Comparison of ENCODE assay signal across 9 cellular contexts in the genomic region with DNA sequence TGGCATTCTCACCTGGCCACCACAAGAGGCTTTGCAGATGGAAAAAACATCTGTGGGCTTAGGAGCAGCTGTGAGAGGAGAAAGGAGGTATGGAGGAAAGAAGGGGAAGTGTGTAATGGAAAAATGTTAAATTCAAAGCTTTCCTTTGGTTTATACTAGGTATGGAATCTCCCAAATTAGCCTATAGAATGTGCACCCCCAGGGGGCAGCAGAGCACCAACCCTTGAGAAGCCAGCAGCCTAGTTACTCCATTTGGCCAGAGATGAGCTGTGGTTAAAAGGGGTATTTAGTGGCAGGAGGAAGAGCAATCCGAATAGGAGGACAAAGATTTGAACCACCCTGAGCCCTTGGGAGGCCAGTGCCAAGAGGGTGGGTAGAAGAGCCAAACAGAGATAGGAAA.
DNase-seq lines count a peak whose midpoint lies in the region; ATAC-seq and TF ChIP-seq lines count a peak whose summit lies in the region.
"Had no signal": no experiment of that assay in that cellular context is flagged by ENCODE, and none has a peak within 500 bp of the region (broad histone marks: within the 10 kb centered on the region; RNA-seq: fewer than 3 reads in every experiment).

No MANE protein-coding gene starts in this region.

- no peaks in the 10 kb centered on the region for H3K23me2 ChIP-seq in H9 (ENCODE audit: insufficient read length, low read depth, low read length, poor library complexity, severe bottlenecking)

- CTCF ChIA-PET in Calu3 (lab: Charles Lee) = interaction anchor here (0.7 kb wide), 1 partner anchor 28 kb away, joined by 5 read pairs; no protein-coding TSS in a partner anchor
- CTCF ChIA-PET in OCI-LY7 (lab: Charles Lee; ENCODE audit: unreplicated experiment) = interaction anchor here (0.6 kb wide), 1 partner anchor 212 kb away, joined by 3 read pairs; no protein-coding TSS in a partner anchor

- intact Hi-C loops in Calu3 (cut with micrococcal nuclease; ENCODE audit: unreplicated experiment) (no loop called here), OCI-LY7 (cut with micrococcal nuclease; ENCODE audit: unreplicated experiment) (no loop called here), right lobe of liver (cut with DNase I) (no loop called here)

- TF ChIP-seq CTCF in Calu3 (IDR thresholded peaks at IDR 0.05; ENCODE audit: unreplicated experiment) (peak; percentile 24), H9 (conservative IDR thresholded peaks at IDR 0.05) (peak; percentile 87), OCI-LY7 (conservative IDR thresholded peaks at IDR 0.05; ENCODE audit: low read length) (peak; percentile 80), cardiac fibroblast (IDR thresholded peaks at IDR 0.05; ENCODE audit: low read depth, low read length) (peak; percentile 76), right lobe of liver (IDR thresholded peaks at IDR 0.05) (peak; percentile 22 to 51 (median 40))

- no peak overlapping the region for H3K4ac ChIP-seq in H9 (ENCODE audit: low read depth, low read length)

- H3K14ac ChIP-seq in H9 (ENCODE audit: insufficient read depth, low read length) = no peak overlapping the region

- H3K23ac ChIP-seq in H9 (ENCODE audit: insufficient read length, low read depth, low read length) = no peak overlapping the region

- H3T11ph ChIP-seq in H9 (ENCODE audit: low read length) = no peak overlapping the region

- H2BK12ac ChIP-seq in H9 (ENCODE audit: insufficient read length, low read depth, low read length) = no peak overlapping the region

- H3K9me3 ChIP-seq in H9 (ENCODE audit: control insufficient read depth, low read depth, low read length) (no peaks in the 10 kb centered on the region), OCI-LY7 (ENCODE audit: low read length) (no peaks in the 10 kb centered on the region), right lobe of liver (no peaks in the 10 kb centered on the region)

- H2BK120ac ChIP-seq in H9 (ENCODE audit: low read depth, low read length, poor library complexity, severe bottlenecking) = no peak overlapping the region

- H3K18ac ChIP-seq in H9 (ENCODE audit: insufficient read length, low read depth, low read length) = no peak overlapping the region

- no peak overlapping the region for H2BK20ac ChIP-seq in H9 (ENCODE audit: low read depth, low read length, poor library complexity, severe bottlenecking)

- POLR2A ChIA-PET in OCI-LY7 (lab: Charles Lee) = no interaction called here

- H3K4me3 ChIP-seq in OCI-LY7 (ENCODE audit: low read depth, low read length, poor library complexity, severe bottlenecking) = no peak overlapping the region
- H3K4me3 ChIP-seq in cardiac fibroblast (replicated peaks in 1 of 2; ENCODE audit: low read depth in 2 of 2, low read length in 2 of 2) = no peak overlapping the region
- H3K4me3 ChIP-seq in right lobe of liver = no peak overlapping the region

- H3K79me2 ChIP-seq in H9 (ENCODE audit: insufficient read depth, low read length) = no peaks in the 10 kb centered on the region
- no peaks in the 10 kb centered on the region for H3K79me2 ChIP-seq in OCI-LY7 (ENCODE audit: insufficient read depth, low read depth, low read length)

- H3K9me2 ChIP-seq in OCI-LY7 (ENCODE audit: insufficient read depth, low read length) = no peaks in the 10 kb centered on the region

- H3K4me1 Mint-ChIP-seq in Calu3 (ENCODE audit: low read depth, unreplicated experiment) (no peaks in the 10 kb centered on the region), H9 (peaks cover 2 to 3% of the 10 kb centered on the region in 2 experiments)

- no peaks in the 10 kb centered on the region for H3K79me1 ChIP-seq in H9 (ENCODE audit: insufficient read depth, low read depth, low read length, poor library complexity, severe bottlenecking)

- H2BK5ac ChIP-seq in H9 (ENCODE audit: insufficient read length, low read length) = no peak overlapping the region

- BruUV-seq in Calu3 (replicated peaks; lab: Mats Ljungman, UMichigan) (no TSS peak), OCI-LY7 (replicated peaks; lab: Mats Ljungman, UMichigan) (no TSS peak)

- no peak overlapping the region for H3K27ac Mint-ChIP-seq in Calu3 (ENCODE audit: unreplicated experiment)
- H3K27ac Mint-ChIP-seq in H9 = no peak overlapping the region; a peak in 1 of 7 replicates
- H3K27ac Mint-ChIP-seq: naive thymus-derived CD8-positive, alpha-beta T cell had no signal

- H2AK5ac ChIP-seq in H9 (ENCODE audit: insufficient read length, low read length) = no peak overlapping the region

- H3K4me1 ChIP-seq in H9 (ENCODE audit: insufficient read depth, low read length) (no peaks in the 10 kb centered on the region), OCI-LY7 (ENCODE audit: insufficient read depth, low read length, poor library complexity, severe bottlenecking) (no peaks in the 10 kb centered on the region), right lobe of liver (no peaks in the 10 kb centered on the region)

- no peak overlapping the region for H3K56ac ChIP-seq in H9 (ENCODE audit: insufficient read length, low read depth, low read length)

- H2AFZ ChIP-seq in H9 (ENCODE audit: low read length) (no peak overlapping the region), OCI-LY7 (ENCODE audit: low read length) (no peak overlapping the region)

- H3K36me3 ChIP-seq in OCI-LY7 (ENCODE audit: insufficient read depth, low read length) (no peaks in the 10 kb centered on the region), right lobe of liver (no peaks in the 10 kb centered on the region)

- peaks cover 51% of the 10 kb centered on the region for H3K27me3 Mint-ChIP-seq in Calu3 (ENCODE audit: unreplicated experiment)
- peaks cover 2% of the 10 kb centered on the region; the same call in 1 of the 2 replicates for H3K27me3 Mint-ChIP-seq in H9 (ENCODE audit: low read depth)

- WGBS in H9 (ENCODE audit: extremely low coverage, insufficient read length, low lambda C conversion rate) = no CpG with 5 or more reads among the region's 1 CpG
- whole genome bisulfite sequencing in right lobe of liver (ENCODE audit: insufficient coverage, low coverage, low lambda C conversion rate, missing lambda C conversion rate) = 18% methylated on average over 1 of the region's 1 CpG

- H3K4me2 ChIP-seq in H9 (ENCODE audit: insufficient read depth, insufficient read length, low read length) (no peak overlapping the region), OCI-LY7 (ENCODE audit: low read length) (no peak overlapping the region)

- H4K8ac ChIP-seq in H9 (replicated peaks; ENCODE audit: insufficient read length, low read depth, low read length) = no peak overlapping the region

- peak; percentile 42 for DNase-seq in Calu3
- peak; percentile 71 for DNase-seq in H9
- peak; percentile 29 for DNase-seq in OCI-LY7 (ENCODE audit: low spot score)
- peak; percentile 70 to 72 for DNase-seq in cardiac fibroblast (ENCODE audit: low read depth in 2 of 2)
- DNase-seq in right lobe of liver = peak in 1 of 3 donors; percentile 42
- no peak for DNase-seq in pons (ENCODE audit: low spot score)

- H3K27me3 ChIP-seq in H9 (ENCODE audit: insufficient read depth, low read length) (no peaks in the 10 kb centered on the region), right lobe of liver (no peaks in the 10 kb centered on the region)

- H4K20me1 ChIP-seq in H9 (ENCODE audit: control insufficient read depth, insufficient read depth, insufficient read length) = no peaks in the 10 kb centered on the region
- H4K20me1 ChIP-seq in OCI-LY7 (ENCODE audit: insufficient read depth, low read length) = no peaks in the 10 kb centered on the region

- H4K91ac ChIP-seq in H9 (ENCODE audit: insufficient read length, low read depth, low read length) = no peak overlapping the region

- no peak overlapping the region for H2BK15ac ChIP-seq in H9 (ENCODE audit: low read depth, low read length)

- H3K4me3 Mint-ChIP-seq in Calu3 (ENCODE audit: low read depth, unreplicated experiment) (no peak overlapping the region), H9 (no peak overlapping the region; a peak in 1 of 5 replicates)
- H3K4me3 Mint-ChIP-seq: naive thymus-derived CD8-positive, alpha-beta T cell had no signal

- peaks cover 3% of the 10 kb centered on the region for H3K9me3 Mint-ChIP-seq in Calu3 (ENCODE audit: low read depth, unreplicated experiment)
- H3K9me3 Mint-ChIP-seq in H9 = peaks cover 7 to 13% of the 10 kb centered on the region in 2 experiments

- no peak for TF ChIP-seq POLR2A in right lobe of liver (IDR thresholded peaks at IDR 0.05)

- no peaks in the 10 kb centered on the region for H3K36me3 Mint-ChIP-seq in Calu3 (ENCODE audit: insufficient read depth, unreplicated experiment)
- H3K36me3 Mint-ChIP-seq in H9 (ENCODE audit: insufficient read depth in 1 of 3, low read depth in 3 of 3) = peaks cover 0 to 5% (median 0%) of the 10 kb centered on the region in 3 experiments; a peak in 2 of 7 replicates

- H3K9ac ChIP-seq in H9 (ENCODE audit: extremely low read depth, insufficient read length, low read length) = no peak overlapping the region

- no peak overlapping the region for H4K5ac ChIP-seq in H9 (ENCODE audit: insufficient read length, low read depth, low read length)

- peak; percentile 34 to 65 (median 60) for ATAC-seq in right lobe of liver
- ATAC-seq in HG03280 (IDR thresholded peaks at IDR 0.05; ENCODE audit: unreplicated experiment) = no peak
- no peak for ATAC-seq in GM18502 (IDR thresholded peaks at IDR 0.05; ENCODE audit: poor library complexity, unreplicated experiment)
- ATAC-seq: naive thymus-derived CD8-positive, alpha-beta T cell had no signal

- H3K27ac ChIP-seq in H9 (ENCODE audit: insufficient read length, low read depth, low read length) (no peak overlapping the region), OCI-LY7 (ENCODE audit: low read depth, low read length, poor library complexity, severe bottlenecking) (no peak overlapping the region), right lobe of liver (no peak overlapping the region)

Comparison
In these comparisons a context has a peak if more than half of its experiments do, and no peak if none do; other contexts are left out.
1. CTCF ChIP-seq: peak in every context shown above with its lines; median percentile 87 in H9; 80 in OCI-LY7; 76 in cardiac fibroblast; 40 in right lobe of liver; 24 in Calu3.
2. ATAC-seq: peak in right lobe of liver (4 of 4); none in HG03280 (single experiment) and GM18502 (single experiment).